19 cellular contexts compared by ENCODE assay signal in the genomic region with DNA sequence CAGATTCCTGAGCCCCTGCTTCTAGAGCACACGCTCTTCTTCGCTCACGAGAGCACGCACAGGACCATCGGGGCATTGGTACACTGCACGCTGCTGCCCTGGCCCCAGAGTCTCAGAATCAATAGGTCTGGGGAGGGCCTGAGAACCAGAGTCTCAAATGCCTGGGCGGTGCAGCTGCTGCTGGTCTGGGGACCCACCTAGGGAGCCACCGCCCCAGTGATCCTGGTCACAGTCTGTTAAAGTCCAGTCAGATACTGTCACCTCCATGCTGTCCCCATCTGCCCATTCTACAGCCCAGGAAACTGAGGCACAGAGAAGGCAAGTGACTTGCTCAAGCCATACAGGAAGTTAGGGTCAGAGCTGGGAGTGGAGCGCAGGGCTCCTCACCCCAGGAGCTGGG. TPM values are rescaled to one million over a fixed set of nuclear protein-coding genes. Genes with fewer than 3 reads are reported as not detected.
A peak's percentile ranks its signal among the peaks of the same experiment; 100 is the strongest.
DNase-seq lines count a peak whose midpoint lies in the region; ATAC-seq and TF ChIP-seq lines count a peak whose summit lies in the region.
"Had no signal": no experiment of that assay in that cellular context is flagged by ENCODE, and none has a peak within 500 bp of the region (broad histone marks: within the 10 kb centered on the region; RNA-seq: fewer than 3 reads in every experiment).

No MANE protein-coding gene starts in this region.

- H3K27me3 Mint-ChIP-seq in progenitor cell of endocrine pancreas, result peaks cover 26% of the 10 kb centered on the region

- peaks cover 7% of the 10 kb centered on the region; the same call in 1 of the 2 replicates for H4K20me1 ChIP-seq in Karpas-422 (ENCODE audit: insufficient read depth, low read depth, low read length)

- H3K36me3 ChIP-seq in Karpas-422 (ENCODE audit: insufficient read depth, low read length) (no peaks in the 10 kb centered on the region), liver (ENCODE audit: control insufficient read depth in 4 of 4, insufficient read depth in 3 of 4, low read depth in 1 of 4, low read length in 3 of 4) (peaks cover 0 to 2% (median 0%) of the 10 kb centered on the region in 4 donors), stomach smooth muscle (ENCODE audit: control insufficient read depth in 2 of 2, insufficient read depth in 2 of 2, low read length in 2 of 2) (peaks cover 0 to 4% of the 10 kb centered on the region in 2 donors)
- H3K36me3 ChIP-seq: BE2C had no signal

- H3K36me3 Mint-ChIP-seq in progenitor cell of endocrine pancreas (ENCODE audit: insufficient read depth), result no peaks in the 10 kb centered on the region

- no peak overlapping the region for H3K27ac Mint-ChIP-seq in progenitor cell of endocrine pancreas
- H3K27ac Mint-ChIP-seq: activated CD4-positive, alpha-beta T cell treated with anti-CD3 and anti-CD28 coated beads for 36 hours had no signal

- peaks cover 16% of the 10 kb centered on the region for H3K4me1 Mint-ChIP-seq in progenitor cell of endocrine pancreas (ENCODE audit: low read depth)
- H3K4me1 Mint-ChIP-seq: activated CD4-positive, alpha-beta T cell treated with anti-CD3 and anti-CD28 coated beads for 36 hours had no signal

- H3K27me3 ChIP-seq in Karpas-422 (ENCODE audit: low read length) (no peaks in the 10 kb centered on the region), liver (ENCODE audit: control insufficient read depth in 4 of 4, insufficient read depth in 4 of 4, low read length in 3 of 4) (no peaks in the 10 kb centered on the region), stomach smooth muscle (ENCODE audit: control insufficient read depth in 1 of 2, insufficient read depth in 2 of 2, low read length in 2 of 2) (no peaks in the 10 kb centered on the region)
- H3K27me3 ChIP-seq: BE2C had no signal

- H3K9me3 Mint-ChIP-seq in progenitor cell of endocrine pancreas (ENCODE audit: low read depth), result no peaks in the 10 kb centered on the region

- peak in 1 of 2 donors; percentile 1 for TF ChIP-seq RAD21 in liver (IDR thresholded peaks at IDR 0.05)

- H3K4me2 ChIP-seq in Karpas-422 (ENCODE audit: low read depth, low read length, poor library complexity, severe bottlenecking), result peak overlapping the region; percentile 55

- no peak overlapping the region for H3K4me3 Mint-ChIP-seq in progenitor cell of endocrine pancreas (ENCODE audit: low read depth)
- H3K4me3 Mint-ChIP-seq: activated CD4-positive, alpha-beta T cell treated with anti-CD3 and anti-CD28 coated beads for 36 hours had no signal

- no peak overlapping the region for H3K9ac ChIP-seq in Karpas-422 (ENCODE audit: low read length)
- no peak overlapping the region for H3K9ac ChIP-seq in liver (ENCODE audit: low read depth in 1 of 2, low read length in 2 of 2)
- H3K9ac ChIP-seq in stomach smooth muscle (ENCODE audit: low read length in 2 of 2), result peak overlapping the region; percentile 42 to 51

- no peak for TF ChIP-seq CTCF in liver (IDR thresholded peaks at IDR 0.05; ENCODE audit: low read depth, low read length, missing input control)
- no peak for TF ChIP-seq CTCF in progenitor cell of endocrine pancreas (IDR thresholded peaks at IDR 0.05; ENCODE audit: unreplicated experiment)
- no peak for TF ChIP-seq CTCF in GM13976 (IDR thresholded peaks at IDR 0.05; ENCODE audit: borderline replicate concordance, control extremely low read depth, extremely low read depth, insufficient read depth, missing control alignments)

- H3K4me1 ChIP-seq in Karpas-422 (ENCODE audit: low read length) (peaks cover 24% of the 10 kb centered on the region), liver (ENCODE audit: control insufficient read depth in 4 of 4, insufficient read depth in 4 of 4, low read length in 3 of 4) (peaks cover 0 to 36% (median 4%) of the 10 kb centered on the region in 4 donors), stomach smooth muscle (ENCODE audit: control insufficient read depth, insufficient read depth, low read length) (no peaks in the 10 kb centered on the region)

- no peaks in the 10 kb centered on the region for H3K9me2 ChIP-seq in Karpas-422 (replicated peaks; ENCODE audit: insufficient read depth, low read length)

- H3K79me2 ChIP-seq in Karpas-422 (ENCODE audit: low read length), result no peaks in the 10 kb centered on the region

- no peak overlapping the region; the same call in 1 of the 2 replicates for H3K4me3 ChIP-seq in Karpas-422 (ENCODE audit: low read length)
- no peak overlapping the region for H3K4me3 ChIP-seq in liver (ENCODE audit: low read depth in 1 of 3, low read length in 3 of 3)
- H3K4me3 ChIP-seq in stomach smooth muscle (ENCODE audit: low read length in 2 of 2), result peak overlapping the region in 1 of 2 donors; percentile 55
- H3K4me3 ChIP-seq: mucosa of descending colon, SK-N-MC had no signal

- no peak overlapping the region for H2AFZ ChIP-seq in Karpas-422 (ENCODE audit: low read length)

- WGBS in liver, result 62% methylated on average over 9 of the region's 9 CpGs

- no peak for ATAC-seq in activated CD4-positive, CD25-positive, alpha-beta regulatory T cell treated with anti-CD3 and anti-CD28 coated beads, Interleukin-2, amount 50 U/mL, for 24 hours
- ATAC-seq: activated CD4-positive, alpha-beta T cell treated with anti-CD3 and anti-CD28 coated beads for 36 hours; mucosa of descending colon had no signal

- H3K9me3 ChIP-seq in Karpas-422 (ENCODE audit: low read length) (no peaks in the 10 kb centered on the region), liver (ENCODE audit: control insufficient read depth in 4 of 4, low read length in 3 of 4) (no peaks in the 10 kb centered on the region), stomach smooth muscle (ENCODE audit: control insufficient read depth in 2 of 2, low read length in 2 of 2) (no peaks in the 10 kb centered on the region)
- H3K9me3 ChIP-seq: BE2C, mucosa of descending colon had no signal

- no peak for DNase-seq in Karpas-422
- DNase-seq in progenitor cell of endocrine pancreas (ENCODE audit: low spot score, unreplicated experiment), result no peak
- DNase-seq in GM13976 (ENCODE audit: low spot score), result no peak
- DNase-seq in RPMI8226, result no peak
- DNase-seq: activated CD4-positive, alpha-beta T cell treated with anti-CD3 and anti-CD28 coated beads for 36 hours; dermis blood vessel endothelial cell; DMS 273 treated with DMSO at 0.1 percent for 48 hours; KBM-7; NCI-H1048; occipital lobe; OCI-M1; stimulated activated CD4-positive, alpha-beta T cell treated with anti-CD3 and anti-CD28 coated beads, Interleukin-4, amount 100 ng/mL, for 24 hours had no signal

- H3K27ac ChIP-seq in Karpas-422 (ENCODE audit: low read length) (no peak overlapping the region), cingulate gyrus (ENCODE audit: low read depth, low read length) (peak overlapping the region; percentile 99), liver (ENCODE audit: low read depth in 1 of 2, low read length in 2 of 2) (peak overlapping the region; percentile 56 to 66), stomach smooth muscle (ENCODE audit: low read length) (no peak overlapping the region)
- H3K27ac ChIP-seq: SK-N-MC had no signal

- in situ Hi-C loops in GM13976 (cut with MboI; ENCODE audit: low sequenced_read_pairs, unreplicated experiment), result loop anchor here (10.0 kb wide), 1 partner anchor 57 kb away; no protein-coding TSS in a partner anchor

TF ChIP-seq in liver, 16 proteins besides CTCF, POLR2A, EP300 and RAD21:
- TF ChIP-seq GABPA (IDR thresholded peaks at IDR 0.05 in 1 of 2, conservative IDR thresholded peaks at IDR 0.05 in 1 of 2) (no peak), JUND (IDR thresholded peaks at IDR 0.05) (no peak)
- TF ChIP-seq, protein P1, sequence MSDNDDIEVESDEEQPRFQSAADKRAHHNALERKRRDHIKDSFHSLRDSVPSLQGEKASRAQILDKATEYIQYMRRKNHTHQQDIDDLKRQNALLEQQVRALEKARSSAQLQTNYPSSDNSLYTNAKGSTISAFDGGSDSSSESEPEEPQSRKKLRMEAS (IDR thresholded peaks at IDR 0.05), result no peak
- TF ChIP-seq, protein P2, sequence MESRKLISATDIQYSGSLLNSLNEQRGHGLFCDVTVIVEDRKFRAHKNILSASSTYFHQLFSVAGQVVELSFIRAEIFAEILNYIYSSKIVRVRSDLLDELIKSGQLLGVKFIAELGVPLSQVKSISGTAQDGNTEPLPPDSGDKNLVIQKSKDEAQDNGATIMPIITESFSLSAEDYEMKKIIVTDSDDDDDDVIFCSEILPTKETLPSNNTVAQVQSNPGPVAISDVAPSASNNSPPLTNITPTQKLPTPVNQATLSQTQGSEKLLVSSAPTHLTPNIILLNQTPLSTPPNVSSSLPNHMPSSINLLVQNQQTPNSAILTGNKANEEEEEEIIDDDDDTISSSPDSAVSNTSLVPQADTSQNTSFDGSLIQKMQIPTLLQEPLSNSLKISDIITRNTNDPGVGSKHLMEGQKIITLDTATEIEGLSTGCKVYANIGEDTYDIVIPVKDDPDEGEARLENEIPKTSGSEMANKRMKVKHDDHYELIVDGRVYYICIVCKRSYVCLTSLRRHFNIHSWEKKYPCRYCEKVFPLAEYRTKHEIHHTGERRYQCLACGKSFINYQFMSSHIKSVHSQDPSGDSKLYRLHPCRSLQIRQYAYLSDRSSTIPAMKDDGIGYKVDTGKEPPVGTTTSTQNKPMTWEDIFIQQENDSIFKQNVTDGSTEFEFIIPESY (IDR thresholded peaks at IDR 0.05), result no peak
TF ChIP-seq in liver: peak in this region for 0.

RNA-seq across cellular contexts. Expression of a gene that starts 38.0 kb away (rescaled TPM):
- 0.60 and 0.61 TPM in 2 replicates for total RNA-seq in Karpas-422 (2014; rRNA removed; shearing (Covaris generic); ENCODE audit: low replicate concordance)
- total RNA-seq in liver (10 to 100 TPM in 1 of 2 donors, 1 to 10 TPM in 1; 7.8 to 23.9 TPM), progenitor cell of endocrine pancreas (1.3 and 1.6 TPM in 2 replicates)
- polyA plus RNA-seq in liver, result 10 to 100 TPM; 13.2 to 16.4 TPM

Comparison
In these comparisons a context has a peak if more than half of its experiments do, and no peak if none do; other contexts are left out.
1. H3K27ac ChIP-seq: peak in cingulate gyrus (single experiment) and liver (2 of 2); none in Karpas-422 (single experiment) and stomach smooth muscle (single experiment).
2. H3K9ac ChIP-seq: peak in stomach smooth muscle (2 of 2); none in Karpas-422 (single experiment) and liver (0 of 2).